ENCODE assay signal across 6 cellular contexts in genomic region chr22:20117656-20118571, GRCh38. TPM values are rescaled to one million over a fixed set of nuclear protein-coding genes. Genes with fewer than 3 reads are reported as not detected.
A peak's percentile ranks its signal among the peaks of the same experiment; 100 is the strongest.
DNase-seq lines count a peak whose midpoint lies in the region; ATAC-seq and TF ChIP-seq lines count a peak whose summit lies in the region.

No MANE protein-coding gene starts in this region.

- H3K27me3 ChIP-seq in liver (ENCODE audit: control insufficient read depth in 4 of 4, insufficient read depth in 4 of 4, low read length in 3 of 4) (no peaks in the 10 kb centered on the region), thoracic aorta (replicated peaks; ENCODE audit: insufficient read depth) (no peaks in the 10 kb centered on the region)

- H3K9ac ChIP-seq in liver (ENCODE audit: low read depth in 1 of 2, low read length in 2 of 2) = peak overlapping the region; percentile 59 to 75

- H3K36me3 ChIP-seq in liver (ENCODE audit: control insufficient read depth in 4 of 4, insufficient read depth in 3 of 4, low read depth in 1 of 4, low read length in 3 of 4) = peaks cover 24 to 44% (median 27%) of the 10 kb centered on the region in 4 donors
- H3K36me3 ChIP-seq in thoracic aorta = peaks cover 15% of the 10 kb centered on the region

- 1% methylated on average over 65 of the region's 65 CpGs for WGBS in liver

- H3K9me3 ChIP-seq in liver (ENCODE audit: control insufficient read depth in 4 of 4, low read length in 3 of 4) (no peaks in the 10 kb centered on the region), thoracic aorta (no peaks in the 10 kb centered on the region)

- ATAC-seq in GM18868 (IDR thresholded peaks at IDR 0.05; ENCODE audit: unreplicated experiment) = peak; percentile 19
- peak; percentile 11 for ATAC-seq in HG03558 (IDR thresholded peaks at IDR 0.05; ENCODE audit: extremely low read depth, unreplicated experiment)
- ATAC-seq in thoracic aorta (ENCODE audit: insufficient number of reproducible peaks, low FRiP score, low read depth) = no peak

- H3K27ac ChIP-seq in liver (ENCODE audit: low read depth in 1 of 2, low read length in 2 of 2) = peak overlapping the region; percentile 66 to 72
- peak overlapping the region in 1 of 2 donors; percentile 52 for H3K27ac ChIP-seq in thoracic aorta

- TF ChIP-seq RAD21 in liver (IDR thresholded peaks at IDR 0.05) = no peak

- H3K4me3 ChIP-seq in liver (ENCODE audit: low read depth in 1 of 3, low read length in 3 of 3) (peak overlapping the region; percentile 74 to 96 (median 91)), thoracic aorta (peak overlapping the region; percentile 97)

- peak; percentile 90 for DNase-seq in activated effector memory CD4-positive, alpha-beta T cell treated with anti-CD3 and anti-CD28 coated beads, Interleukin-2, amount 50 U/mL, for 16 hours
- DNase-seq in thoracic aorta (ENCODE audit: low spot score) (no peak), SIG-M5 (lab: John Stamatoyannopoulos, UW) (no peak)

- H3K4me1 ChIP-seq in liver (ENCODE audit: control insufficient read depth in 4 of 4, insufficient read depth in 4 of 4, low read length in 3 of 4) = peaks cover 10 to 54% (median 36%) of the 10 kb centered on the region in 4 donors
- peaks cover 13 to 30% of the 10 kb centered on the region in 2 donors for H3K4me1 ChIP-seq in thoracic aorta (ENCODE audit: control insufficient read depth in 1 of 2, low read depth in 2 of 2)

- no peak for TF ChIP-seq CTCF in liver (IDR thresholded peaks at IDR 0.05; ENCODE audit: low read depth, low read length, missing input control)
- TF ChIP-seq CTCF in thoracic aorta (IDR thresholded peaks at IDR 0.05) = no peak

TF ChIP-seq in liver, 16 proteins besides CTCF, POLR2A, EP300 and RAD21:
- TF ChIP-seq MAX (IDR thresholded peaks at IDR 0.05) (no peak), YY1 (IDR thresholded peaks at IDR 0.05) (no peak)

RNA-seq across cellular contexts. Expression of gene TRMT2A, which starts 0.9 kb away (rescaled TPM):
- 10 to 100 TPM; 26.2 to 32.9 TPM for total RNA-seq in liver
- polyA plus RNA-seq in liver = 10 to 100 TPM; 19.9 to 24.1 TPM
- total RNA-seq in thoracic aorta = 10 to 100 TPM; 61.8 to 94.8 TPM

RNA-seq across cellular contexts. Expression of gene RANBP1, which starts 2.0 kb away (rescaled TPM):
- 100 to 1,000 TPM in 1 of 2 donors, 10 to 100 TPM in 1; 77.4 to 102 TPM for total RNA-seq in liver
- 10 to 100 TPM; 62.3 to 98.1 TPM for polyA plus RNA-seq in liver
- 100 to 1,000 TPM; 130 to 140 TPM for total RNA-seq in thoracic aorta

RNA-seq across cellular contexts. Expression of gene ZDHHC8, which starts 13.7 kb away (rescaled TPM):
- total RNA-seq in liver (1 to 10 TPM; 2.9 to 7.7 TPM), thoracic aorta (10 to 100 TPM; 14.8 to 49.8 TPM)
- polyA plus RNA-seq in liver = 10 to 100 TPM in 1 of 2 donors, 1 to 10 TPM in 1; 5.8 to 11.8 TPM

RNA-seq across cellular contexts. Expression of gene CCDC188, which starts 32.9 kb away (rescaled TPM):
- total RNA-seq in liver (not detected), thoracic aorta (not detected)
- not detected for polyA plus RNA-seq in liver

RNA-seq across cellular contexts. Expression of gene DGCR8, which starts 37.9 kb away (rescaled TPM):
- total RNA-seq in liver = 10 to 100 TPM; 22.6 to 27.1 TPM
- polyA plus RNA-seq in liver = 1 to 10 TPM; 7.9 to 9.0 TPM
- total RNA-seq in thoracic aorta = 10 to 100 TPM; 23.7 to 47.3 TPM
